In the genomic region with DNA sequence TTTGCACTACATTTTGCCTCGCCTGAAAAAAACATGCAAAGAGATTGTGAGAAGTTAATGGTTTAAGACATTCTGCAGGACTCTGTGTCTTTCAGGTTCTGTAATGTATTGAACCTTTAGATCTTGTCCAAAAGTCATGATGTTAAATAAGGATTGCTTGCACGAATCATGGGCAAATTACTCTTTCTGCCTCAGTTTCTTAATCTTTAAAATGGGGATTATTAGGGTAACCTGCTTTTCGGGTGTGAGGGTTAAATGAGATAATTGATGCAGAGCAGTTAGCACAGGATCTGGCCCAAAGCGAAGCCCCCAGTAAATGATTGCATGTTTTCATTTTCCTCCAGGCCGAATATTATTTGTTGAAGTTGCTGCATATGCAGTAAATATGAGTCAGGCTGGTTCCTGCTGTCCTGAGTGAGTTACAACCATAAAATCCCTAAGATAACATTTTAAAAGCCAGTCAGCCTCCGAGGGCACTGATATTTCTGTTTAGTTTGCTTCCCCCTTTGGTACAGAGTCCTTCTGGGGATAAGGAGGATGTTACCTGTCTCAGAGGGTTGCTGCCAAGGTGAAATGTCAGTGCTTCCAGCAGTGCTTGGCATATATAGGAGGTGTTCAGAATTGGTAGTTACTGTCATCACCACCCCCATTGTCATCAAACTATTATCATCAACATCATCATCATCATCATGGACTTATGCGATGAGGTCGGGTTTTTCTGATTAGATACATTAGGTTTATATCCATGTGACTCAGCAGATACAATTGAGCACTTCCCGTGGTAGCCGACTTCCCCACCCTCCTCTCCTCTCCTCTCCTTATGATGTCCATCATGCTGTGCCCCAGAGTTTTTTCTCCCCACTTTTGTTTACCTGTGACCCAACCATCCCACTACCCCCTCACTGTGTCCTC, we compare ENCODE assay signal across 28 cellular contexts. TPM values are rescaled to one million over a fixed set of nuclear protein-coding genes. Genes with fewer than 3 reads are reported as not detected.
DNase-seq lines count a peak whose midpoint lies in the region; ATAC-seq and TF ChIP-seq lines count a peak whose summit lies in the region.
"Had no signal": no experiment of that assay in that cellular context is flagged by ENCODE, and none has a peak within 500 bp of the region (broad histone marks: within the 10 kb centered on the region; RNA-seq: fewer than 3 reads in every experiment).

No MANE protein-coding gene starts in this region.

- no peaks in the 10 kb centered on the region for H3K9me3 Mint-ChIP-seq in activated naive CD8-positive, alpha-beta T cell treated with anti-CD3 and anti-CD28 coated beads, Interleukin-2, amount 10 ng/mL, durations not matched to agents 7 days and 5 days
- no peaks in the 10 kb centered on the region for H3K9me3 Mint-ChIP-seq in activated naive CD8-positive, alpha-beta T cell treated with anti-CD3 and anti-CD28 coated beads, Interleukin-2, amount 50 U/mL, for 24 hours
- H3K9me3 Mint-ChIP-seq in chondrocyte (ENCODE audit: low read depth), result no peaks in the 10 kb centered on the region
- H3K9me3 Mint-ChIP-seq: activated naive CD4-positive, alpha-beta T cell treated with anti-CD3 and anti-CD28 coated beads, Interleukin-2, amount 50 U/mL, for 24 hours; activated T-helper 1 cell treated with anti-CD3 and anti-CD28 coated beads, Interleukin-12 subunit alpha, Interleukin-12 subunit beta, Interleukin-2, Interleukin-4 antibody, amounts not matched to agents 30 ng/mL and 10 ng/mL and 1 ng/mL, durations not matched to agents 14 hours and 24 hours and 36 hours; naive thymus-derived CD8-positive, alpha-beta T cell had no signal

- POLR2A ChIA-PET in activated naive CD8-positive, alpha-beta T cell treated with anti-CD3 and anti-CD28 coated beads, Interleukin-2, amount 10 ng/mL, durations not matched to agents 7 days and 5 days (lab: Charles Lee), result interaction anchor here (0.6 kb wide), 1 partner anchor 250 kb away, joined by 3 read pairs; no protein-coding TSS in a partner anchor

- no peaks in the 10 kb centered on the region for H3K27me3 ChIP-seq in skeletal muscle satellite cell (ENCODE audit: control insufficient read depth, insufficient read depth, low read length)
- H3K27me3 ChIP-seq: ascending aorta, Peyer's patch, transverse colon had no signal

- no peaks in the 10 kb centered on the region for H3K36me3 Mint-ChIP-seq in activated naive CD8-positive, alpha-beta T cell treated with anti-CD3 and anti-CD28 coated beads, Interleukin-2, amount 10 ng/mL, durations not matched to agents 7 days and 5 days
- no peaks in the 10 kb centered on the region for H3K36me3 Mint-ChIP-seq in activated naive CD8-positive, alpha-beta T cell treated with anti-CD3 and anti-CD28 coated beads, Interleukin-2, amount 50 U/mL, for 24 hours (ENCODE audit: low read depth)
- no peaks in the 10 kb centered on the region for H3K36me3 Mint-ChIP-seq in chondrocyte (ENCODE audit: low read depth)
- H3K36me3 Mint-ChIP-seq: activated naive CD4-positive, alpha-beta T cell treated with anti-CD3 and anti-CD28 coated beads, Interleukin-2, amount 50 U/mL, for 24 hours; naive thymus-derived CD8-positive, alpha-beta T cell had no signal

- TF ChIP-seq CTCF in chondrocyte (IDR thresholded peaks at IDR 0.05), result no peak

- H3K4me2 ChIP-seq in skeletal muscle satellite cell (ENCODE audit: low read length), result peak overlapping the region; percentile 62

- peaks cover 47% of the 10 kb centered on the region for H3K4me1 ChIP-seq in skeletal muscle satellite cell (ENCODE audit: control insufficient read depth, insufficient read depth, low read length)

- DNase-seq in activated naive CD8-positive, alpha-beta T cell treated with anti-CD3 and anti-CD28 coated beads, Interleukin-2, amount 10 ng/mL, durations not matched to agents 7 days and 5 days, result no peak
- no peak for DNase-seq in activated naive CD8-positive, alpha-beta T cell treated with anti-CD3 and anti-CD28 coated beads, Interleukin-2, amount 50 U/mL, for 24 hours
- DNase-seq in M059J (ENCODE audit: low read depth) (peak; percentile 57), chondrocyte (ENCODE audit: low spot score) (no peak), DMS153 (lab: John Stamatoyannopoulos, UW) (no peak), ureter (ENCODE audit: low spot score) (no peak)
- DNase-seq: activated CD4-positive, alpha-beta T cell treated with anti-CD3 and anti-CD28 coated beads, Interleukin-2, amount 50 U/mL, for 4 hours; central memory CD4-positive, alpha-beta T cell; dermis blood vessel endothelial cell; islet precursor cell; Kasumi-1; left ventricle myocardium superior; naive thymus-derived CD8-positive, alpha-beta T cell; NCI-H187; NCI-H2171; NCI-H524 treated with DMSO at 0.1 percent for 48 hours; Peyer's patch; SHP77 treated with DMSO at 0.1 percent for 48 hours; stimulated activated CD4-positive, alpha-beta T cell treated with anti-CD3 and anti-CD28 coated beads, Interleukin-1b, Interleukin-23, amount 100 ng/mL, for 48 hours; T1000; transverse colon had no signal

- peak overlapping the region; percentile 36 for H3K4me3 ChIP-seq in skeletal muscle satellite cell (ENCODE audit: low read length)
- H3K4me3 ChIP-seq: ascending aorta, Peyer's patch, skin epidermis, transverse colon had no signal

- peak overlapping the region; percentile 25 for H3K9ac ChIP-seq in skeletal muscle satellite cell (ENCODE audit: low read depth, low read length)

- H3K27me3 Mint-ChIP-seq in activated naive CD8-positive, alpha-beta T cell treated with anti-CD3 and anti-CD28 coated beads, Interleukin-2, amount 10 ng/mL, durations not matched to agents 7 days and 5 days, result no peaks in the 10 kb centered on the region
- H3K27me3 Mint-ChIP-seq in activated naive CD8-positive, alpha-beta T cell treated with anti-CD3 and anti-CD28 coated beads, Interleukin-2, amount 50 U/mL, for 24 hours, result no peaks in the 10 kb centered on the region
- no peaks in the 10 kb centered on the region for H3K27me3 Mint-ChIP-seq in chondrocyte (ENCODE audit: low read depth)
- H3K27me3 Mint-ChIP-seq: activated naive CD4-positive, alpha-beta T cell treated with anti-CD3 and anti-CD28 coated beads, Interleukin-2, amount 50 U/mL, for 24 hours; B cell; naive thymus-derived CD8-positive, alpha-beta T cell had no signal

- H3K36me3 ChIP-seq in skeletal muscle satellite cell (ENCODE audit: insufficient read depth, low read length), result no peaks in the 10 kb centered on the region
- H3K36me3 ChIP-seq: ascending aorta, Peyer's patch, transverse colon had no signal

- peak overlapping the region; percentile 24 for H3K27ac Mint-ChIP-seq in activated naive CD8-positive, alpha-beta T cell treated with anti-CD3 and anti-CD28 coated beads, Interleukin-2, amount 10 ng/mL, durations not matched to agents 7 days and 5 days
- H3K27ac Mint-ChIP-seq in activated naive CD8-positive, alpha-beta T cell treated with anti-CD3 and anti-CD28 coated beads, Interleukin-2, amount 50 U/mL, for 24 hours, result no peak overlapping the region
- peak overlapping the region; percentile 22 for H3K27ac Mint-ChIP-seq in chondrocyte (ENCODE audit: unreplicated experiment)
- H3K27ac Mint-ChIP-seq: activated naive CD4-positive, alpha-beta T cell treated with anti-CD3 and anti-CD28 coated beads, Interleukin-2, amount 50 U/mL, for 24 hours; activated T-helper 1 cell treated with anti-CD3 and anti-CD28 coated beads, Interleukin-12 subunit alpha, Interleukin-12 subunit beta, Interleukin-2, Interleukin-4 antibody, amounts not matched to agents 30 ng/mL and 10 ng/mL and 1 ng/mL, durations not matched to agents 14 hours and 24 hours and 36 hours; B cell had no signal

- H3K4me3 Mint-ChIP-seq in activated naive CD8-positive, alpha-beta T cell treated with anti-CD3 and anti-CD28 coated beads, Interleukin-2, amount 10 ng/mL, durations not matched to agents 7 days and 5 days, result no peak overlapping the region
- H3K4me3 Mint-ChIP-seq in activated naive CD8-positive, alpha-beta T cell treated with anti-CD3 and anti-CD28 coated beads, Interleukin-2, amount 50 U/mL, for 24 hours, result no peak overlapping the region
- H3K4me3 Mint-ChIP-seq in chondrocyte (ENCODE audit: unreplicated experiment), result no peak overlapping the region
- H3K4me3 Mint-ChIP-seq: activated naive CD4-positive, alpha-beta T cell treated with anti-CD3 and anti-CD28 coated beads, Interleukin-2, amount 50 U/mL, for 24 hours; activated T-helper 1 cell treated with anti-CD3 and anti-CD28 coated beads, Interleukin-12 subunit alpha, Interleukin-12 subunit beta, Interleukin-2, Interleukin-4 antibody, amounts not matched to agents 30 ng/mL and 10 ng/mL and 1 ng/mL, durations not matched to agents 14 hours and 24 hours and 36 hours; B cell; naive thymus-derived CD8-positive, alpha-beta T cell had no signal

- ATAC-seq in activated naive CD8-positive, alpha-beta T cell treated with anti-CD3 and anti-CD28 coated beads, Interleukin-2, amount 10 ng/mL, durations not matched to agents 7 days and 5 days (ENCODE audit: low read depth), result no peak
- no peak for ATAC-seq in activated naive CD8-positive, alpha-beta T cell treated with anti-CD3 and anti-CD28 coated beads, Interleukin-2, amount 50 U/mL, for 24 hours
- ATAC-seq in GM18867 (IDR thresholded peaks at IDR 0.05; ENCODE audit: unreplicated experiment), result no peak
- ATAC-seq: left ventricle myocardium superior; naive thymus-derived CD8-positive, alpha-beta T cell had no signal

- H3K9me3 ChIP-seq in skeletal muscle satellite cell (replicated peaks; ENCODE audit: low read length), result no peaks in the 10 kb centered on the region
- H3K9me3 ChIP-seq: ascending aorta, Peyer's patch, transverse colon had no signal

- peaks cover 19% of the 10 kb centered on the region for H3K4me1 Mint-ChIP-seq in activated naive CD8-positive, alpha-beta T cell treated with anti-CD3 and anti-CD28 coated beads, Interleukin-2, amount 10 ng/mL, durations not matched to agents 7 days and 5 days
- peaks cover 35% of the 10 kb centered on the region for H3K4me1 Mint-ChIP-seq in activated naive CD8-positive, alpha-beta T cell treated with anti-CD3 and anti-CD28 coated beads, Interleukin-2, amount 50 U/mL, for 24 hours
- H3K4me1 Mint-ChIP-seq in chondrocyte (ENCODE audit: low read depth), result peaks cover 39% of the 10 kb centered on the region

RNA-seq across cellular contexts. Expression of a gene that starts 20.6 kb away (rescaled TPM):
- total RNA-seq in activated naive CD8-positive, alpha-beta T cell treated with anti-CD3 and anti-CD28 coated beads, Interleukin-2, amount 10 ng/mL, durations not matched to agents 7 days and 5 days, result 10 to 100 TPM; 72.9 to 85.4 TPM
- 24.7 and 34.4 TPM in 2 replicates for total RNA-seq in M059J (2014; rRNA removed; shearing (Covaris generic))
- total RNA-seq in chondrocyte (74.7 to 85.4 TPM (median 75.2 TPM) in 3 replicates), ureter (64.7 TPM)
- 24.1 and 27.3 TPM in 2 replicates for total RNA-seq in skeletal muscle satellite cell (2012; rRNA removed)
